In genomic region chr1:166785987-166786386, GRCh38 we compare ENCODE assay signal across 27 cellular contexts. TPM values are rescaled to one million over a fixed set of nuclear protein-coding genes. Genes with fewer than 3 reads are reported as not detected.
DNase-seq lines count a peak whose midpoint lies in the region; ATAC-seq and TF ChIP-seq lines count a peak whose summit lies in the region.
"Had no signal": no experiment of that assay in that cellular context is flagged by ENCODE, and none has a peak within 500 bp of the region (broad histone marks: within the 10 kb centered on the region; RNA-seq: fewer than 3 reads in every experiment).

No MANE protein-coding gene starts in this region.

- H2BK15ac ChIP-seq in mesenchymal stem cell (ENCODE audit: low read depth, poor library complexity, severe bottlenecking): no peak overlapping the region

- H3K27ac ChIP-seq in SK-N-SH (ENCODE audit: low read depth in 2 of 2, low read length in 1 of 2) (no peak overlapping the region), MM.1S (ENCODE audit: low read length) (no peak overlapping the region), mesenchymal stem cell (ENCODE audit: low read length, poor library complexity, severe bottlenecking) (no peak overlapping the region), aorta (ENCODE audit: low read depth in 1 of 2, low read length in 2 of 2) (no peak overlapping the region)
- H3K27ac ChIP-seq: sigmoid colon had no signal

- H2BK12ac ChIP-seq in mesenchymal stem cell (ENCODE audit: low read length in 2 of 2): no peak overlapping the region

- H3K18ac ChIP-seq in mesenchymal stem cell (ENCODE audit: low read depth in 1 of 2, low read length in 2 of 2): no peak overlapping the region

- H3K36me3 ChIP-seq in SK-N-SH (replicated peaks in 1 of 2; ENCODE audit: control insufficient read depth in 1 of 2, insufficient read depth in 2 of 2, low read length in 1 of 2) (no peaks in the 10 kb centered on the region), MM.1S (replicated peaks; ENCODE audit: insufficient read depth, low read length) (no peaks in the 10 kb centered on the region), mesenchymal stem cell (ENCODE audit: control insufficient read depth in 1 of 2, insufficient read depth in 2 of 2, low read depth in 1 of 2, low read length in 2 of 2) (no peaks in the 10 kb centered on the region), aorta (ENCODE audit: control insufficient read depth in 1 of 2, insufficient read depth in 2 of 2, low read length in 1 of 2) (no peaks in the 10 kb centered on the region)
- H3K36me3 ChIP-seq: sigmoid colon had no signal

- 15% methylated on average over 1 of the region's 1 CpG for WGBS in SK-N-SH (ENCODE audit: low lambda C conversion rate)
- WGBS in mesenchymal stem cell: 96% methylated on average over 1 of the region's 1 CpG
- WGBS in aorta, 2 donors: 92 to 94% methylated on average over 1 of the region's 1 CpG

- H3K4me1 ChIP-seq in SK-N-SH (ENCODE audit: control insufficient read depth in 1 of 2, insufficient read depth in 2 of 2, low read depth in 1 of 2, low read length in 1 of 2) (no peaks in the 10 kb centered on the region), MM.1S (ENCODE audit: low read length) (no peaks in the 10 kb centered on the region), mesenchymal stem cell (ENCODE audit: control insufficient read depth, insufficient read depth, low read depth, low read length) (no peaks in the 10 kb centered on the region), aorta (ENCODE audit: control insufficient read depth in 1 of 2, insufficient read depth in 2 of 2, low read length in 2 of 2) (no peaks in the 10 kb centered on the region)
- H3K4me1 ChIP-seq: sigmoid colon had no signal

- H2BK120ac ChIP-seq in mesenchymal stem cell (ENCODE audit: low read depth, low read length): no peak overlapping the region

- no peaks in the 10 kb centered on the region for H3K9me2 ChIP-seq in SK-N-SH
- H3K9me2 ChIP-seq in MM.1S (replicated peaks; ENCODE audit: insufficient read depth, low read length): no peaks in the 10 kb centered on the region

- no peak overlapping the region for H3K4me3 ChIP-seq in SK-N-SH (ENCODE audit: low read depth in 2 of 2, low read length in 1 of 2)
- H3K4me3 ChIP-seq in MM.1S (ENCODE audit: low read length): no peak overlapping the region
- no peak overlapping the region for H3K4me3 ChIP-seq in epithelial cell of proximal tubule (ENCODE audit: low read depth, low read length)
- no peak overlapping the region for H3K4me3 ChIP-seq in mesenchymal stem cell (ENCODE audit: insufficient read depth in 1 of 2, low read depth in 1 of 2, low read length in 2 of 2)
- no peak overlapping the region for H3K4me3 ChIP-seq in aorta (ENCODE audit: low read length in 2 of 2)
- H3K4me3 ChIP-seq: lung, sigmoid colon had no signal

- H3K79me2 ChIP-seq in SK-N-SH (ENCODE audit: insufficient read depth) (no peaks in the 10 kb centered on the region), MM.1S (ENCODE audit: low read length) (no peaks in the 10 kb centered on the region)

- no peak overlapping the region for H3K23ac ChIP-seq in mesenchymal stem cell (ENCODE audit: low read length in 2 of 2)

- no peak overlapping the region for H2AFZ ChIP-seq in SK-N-SH (ENCODE audit: low read depth)
- H2AFZ ChIP-seq in MM.1S (ENCODE audit: low read length): no peak overlapping the region
- H2AFZ ChIP-seq in mesenchymal stem cell (ENCODE audit: low read depth, low read length): no peak overlapping the region

- no peak overlapping the region for H2AK5ac ChIP-seq in mesenchymal stem cell (ENCODE audit: low read length, severe bottlenecking)

- H3K14ac ChIP-seq in mesenchymal stem cell (ENCODE audit: low read length in 2 of 2): no peak overlapping the region

- peak; percentile 22; the same call in 1 of the 2 replicates for TF ChIP-seq CTCF in SK-N-SH (IDR thresholded peaks at IDR 0.05)
- TF ChIP-seq CTCF in MM.1S (IDR thresholded peaks at IDR 0.05; ENCODE audit: low read length): 0 out of 2 replicates have a peak, but pooled peaks have one; percentile 8
- peak; percentile 30 for TF ChIP-seq CTCF in epithelial cell of proximal tubule (conservative IDR thresholded peaks at IDR 0.05; ENCODE audit: low read depth, low read length)
- TF ChIP-seq CTCF in type B pancreatic cell (conservative IDR thresholded peaks at IDR 0.05): no peak

- no peak overlapping the region for H3K4ac ChIP-seq in mesenchymal stem cell (ENCODE audit: low read depth in 1 of 2, low read length in 2 of 2)

- H4K20me1 ChIP-seq in SK-N-SH (ENCODE audit: insufficient read depth): no peaks in the 10 kb centered on the region
- no peaks in the 10 kb centered on the region for H4K20me1 ChIP-seq in MM.1S (ENCODE audit: insufficient read depth, low read length)

- no peak for TF ChIP-seq EP300 in SK-N-SH (IDR thresholded peaks at IDR 0.05; ENCODE audit: borderline replicate concordance in 1 of 2, low read depth in 1 of 2, low read length in 1 of 2)

- H3K9ac ChIP-seq in SK-N-SH (no peak overlapping the region), MM.1S (ENCODE audit: low read length) (no peak overlapping the region), mesenchymal stem cell (ENCODE audit: low read length) (no peak overlapping the region)

- H3K9me3 ChIP-seq in SK-N-SH (no peaks in the 10 kb centered on the region), MM.1S (replicated peaks; ENCODE audit: insufficient read depth, low read length) (no peaks in the 10 kb centered on the region), mesenchymal stem cell (ENCODE audit: control insufficient read depth, low read length) (no peaks in the 10 kb centered on the region), aorta (ENCODE audit: control insufficient read depth, low read length) (no peaks in the 10 kb centered on the region)
- H3K9me3 ChIP-seq: sigmoid colon had no signal

- intact Hi-C loops in aorta (cut with DNase I): no loop called here

- H3K4me3 Mint-ChIP-seq in type B pancreatic cell: no peak overlapping the region
- H3K4me3 Mint-ChIP-seq: neural crest cell; stimulated activated naive CD8-positive, alpha-beta T cell treated with anti-CD3 and anti-CD28 coated beads, Interleukin-15, Interleukin-2, amounts not matched to agents 100 ng/mL and 50 ng/mL, for 24 hours; WTC11 had no signal

- no peaks in the 10 kb centered on the region for H3K36me3 Mint-ChIP-seq in type B pancreatic cell
- H3K36me3 Mint-ChIP-seq: activated naive CD4-positive, alpha-beta T cell treated with anti-CD3 and anti-CD28 coated beads, Interleukin-2, amount 50 U/mL, for 72 hours; WTC11 had no signal

- no peak overlapping the region for H2BK5ac ChIP-seq in mesenchymal stem cell (ENCODE audit: low read depth, low read length, poor library complexity, severe bottlenecking)

- H3K27me3 ChIP-seq in SK-N-SH (ENCODE audit: insufficient read depth): no peaks in the 10 kb centered on the region
- H3K27me3 ChIP-seq in MM.1S (replicated peaks; ENCODE audit: insufficient read depth, low read length): no peaks in the 10 kb centered on the region
- no peaks in the 10 kb centered on the region for H3K27me3 ChIP-seq in mesenchymal stem cell (ENCODE audit: control insufficient read depth in 1 of 2, insufficient read depth in 1 of 2, low read length in 2 of 2)
- H3K27me3 ChIP-seq in aorta (ENCODE audit: control insufficient read depth in 1 of 2, insufficient read depth in 2 of 2, low read length in 1 of 2): no peaks in the 10 kb centered on the region
- H3K27me3 ChIP-seq: sigmoid colon had no signal

- POLR2A ChIA-PET in SK-N-SH (lab: Yijun Ruan, JAX): no interaction called here

- H3K4me2 ChIP-seq in SK-N-SH (no peak overlapping the region), MM.1S (ENCODE audit: low read depth, low read length) (no peak overlapping the region), mesenchymal stem cell (ENCODE audit: low read length, poor library complexity, severe bottlenecking) (no peak overlapping the region)

- H3K27ac Mint-ChIP-seq in type B pancreatic cell: no peak overlapping the region
- H3K27ac Mint-ChIP-seq: activated naive CD4-positive, alpha-beta T cell treated with anti-CD3 and anti-CD28 coated beads, Interleukin-2, amount 50 U/mL, for 72 hours; stimulated activated naive CD8-positive, alpha-beta T cell treated with anti-CD3 and anti-CD28 coated beads, Interleukin-15, Interleukin-2, amounts not matched to agents 100 ng/mL and 50 ng/mL, for 24 hours; WTC11 had no signal

- no peak for TF ChIP-seq RAD21 in SK-N-SH (IDR thresholded peaks at IDR 0.05; ENCODE audit: low read length)

- ATAC-seq in SK-N-SH treated with all-trans-retinoic acid at 6 μM for 48 hours (no peak), aorta (ENCODE audit: low FRiP score) (no peak), HG03565 (IDR thresholded peaks at IDR 0.05; ENCODE audit: unreplicated experiment) (no peak)
- ATAC-seq: activated naive CD4-positive, alpha-beta T cell treated with anti-CD3 and anti-CD28 coated beads, Interleukin-2, amount 50 U/mL, for 72 hours; WTC11 had no signal

- no peak overlapping the region for H4K8ac ChIP-seq in mesenchymal stem cell (ENCODE audit: low read length)

- no peak overlapping the region for H4K91ac ChIP-seq in mesenchymal stem cell (ENCODE audit: low read length)

- no peaks in the 10 kb centered on the region for H3K4me1 Mint-ChIP-seq in type B pancreatic cell (ENCODE audit: unreplicated experiment)

- no peaks in the 10 kb centered on the region for H3F3A ChIP-seq in SK-N-SH (replicated peaks; ENCODE audit: insufficient read depth)
- no peaks in the 10 kb centered on the region for H3F3A ChIP-seq in MM.1S (ENCODE audit: insufficient read depth, low read length)

- peaks cover 5% of the 10 kb centered on the region for H3K27me3 Mint-ChIP-seq in type B pancreatic cell

- no peaks in the 10 kb centered on the region for H3K9me3 Mint-ChIP-seq in type B pancreatic cell
- H3K9me3 Mint-ChIP-seq: activated naive CD4-positive, alpha-beta T cell treated with anti-CD3 and anti-CD28 coated beads, Interleukin-2, amount 50 U/mL, for 72 hours; stimulated activated naive CD8-positive, alpha-beta T cell treated with anti-CD3 and anti-CD28 coated beads, Interleukin-15, Interleukin-2, amounts not matched to agents 100 ng/mL and 50 ng/mL, for 24 hours had no signal

- no peaks in the 10 kb centered on the region for H3K79me1 ChIP-seq in mesenchymal stem cell (replicated peaks; ENCODE audit: low read length, poor library complexity, severe bottlenecking)

- DNase-seq in SK-N-SH (no peak), MM.1S (no peak), epithelial cell of proximal tubule (ENCODE audit: low read depth) (no peak), mesenchymal stem cell (no peak), type B pancreatic cell (ENCODE audit: extremely low spot score, unreplicated experiment) (no peak), aorta (no peak)
- DNase-seq: 8988T; activated CD4-positive, alpha-beta T cell treated with anti-CD3 and anti-CD28 coated beads, Interleukin-2, amount 50 U/mL, for 4 hours; activated CD8-positive, alpha-beta memory T cell treated with anti-CD3 and anti-CD28 coated beads, Interleukin-2, amount 50 U/mL, for 4 hours; AML-193; anterior cingulate cortex; DMS53; GF-D8; Kasumi-1; NCI-H1092; NCI-H187; NCI-H526 treated with DMSO at 0.1 percent for 48 hours; posterior cingulate gyrus; sigmoid colon; SW 1271 had no signal

- CTCF ChIA-PET in SK-N-SH (lab: Yijun Ruan, JAX): no interaction called here

RNA-seq across cellular contexts. Expression of gene POGK, which starts 53.3 kb away (rescaled TPM):
- polyA plus RNA-seq in SK-N-SH (2012; rRNA removed) (13.9 and 15.0 TPM in 2 replicates), aorta (10 to 100 TPM; 11.5 to 13.8 TPM)
- polyA plus RNA-seq in SK-N-SH (2012; cell fraction: cytosol; rRNA removed): 15.2 and 16.4 TPM in 2 replicates
- 16.7 and 21.0 TPM in 2 replicates for polyA plus RNA-seq in SK-N-SH (2012; cell fraction: nucleus; rRNA removed)
- total RNA-seq in epithelial cell of proximal tubule (23.2 and 32.5 TPM in 2 replicates), type B pancreatic cell (ENCODE audit: low replicate concordance) (40.7 and 41.0 TPM in 2 replicates), aorta (10 to 100 TPM; 38.0 to 40.4 TPM)
- 17.4 TPM for polyA plus RNA-seq in mesenchymal stem cell (2013, experiment 1 of 2)
- polyA plus RNA-seq in mesenchymal stem cell (2013, experiment 2 of 2): 17.7 TPM
